Comparison of ENCODE assay signal across 9 cellular contexts in the genomic region with DNA sequence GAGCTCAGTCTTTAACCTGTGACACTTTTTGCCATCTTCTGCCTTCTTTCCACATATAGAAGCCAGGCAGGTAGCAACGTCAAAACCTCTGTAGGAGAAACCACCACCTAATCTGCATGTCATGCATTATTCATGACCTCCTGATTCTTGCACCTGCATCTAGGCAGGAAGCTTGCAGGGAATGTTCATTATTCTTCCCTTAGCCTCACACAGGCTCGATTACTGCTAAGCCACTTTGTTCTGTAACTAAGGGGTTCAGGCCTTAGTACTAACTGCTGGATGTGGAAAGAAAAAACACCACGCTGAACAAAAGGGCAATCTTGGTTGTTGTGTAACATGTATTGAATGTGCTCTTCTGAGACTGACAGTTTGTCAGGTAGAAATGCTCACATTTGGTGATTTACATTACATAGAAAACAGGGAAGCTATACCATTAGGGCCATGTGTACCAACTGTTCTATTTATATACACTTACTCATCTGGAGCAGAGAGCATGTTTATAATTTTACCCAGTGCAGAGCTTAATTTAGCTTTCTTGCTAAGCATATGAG.
DNase-seq lines count a peak whose midpoint lies in the region; ATAC-seq lines count a peak whose summit lies in the region.
"Had no signal": no experiment of that assay in that cellular context is flagged by ENCODE, and none has a peak within 500 bp of the region (broad histone marks: within the 10 kb centered on the region; RNA-seq: fewer than 3 reads in every experiment).

No MANE protein-coding gene starts in this region.

- CTCF ChIA-PET in activated CD4-positive, alpha-beta memory T cell treated with anti-CD3 and anti-CD28 coated beads for 36 hours (lab: Charles Lee) = interaction anchor here (0.6 to 3.1 kb wide), 13 partner anchors 8 to 1605 kb away, joined by 3 to 12 read pairs (median 3); no protein-coding TSS in a partner anchor

- no peaks in the 10 kb centered on the region for H3K27me3 ChIP-seq in BLaER1 treated with 17β-estradiol and CSF1 and Interleukin-3, amounts not matched to agents 10 nM and 100 nM
- H3K27me3 ChIP-seq in H7 (ENCODE audit: control insufficient read depth, insufficient read depth, low read length) = no peaks in the 10 kb centered on the region

- H3K4me1 ChIP-seq in BLaER1 treated with 17β-estradiol and CSF1 and Interleukin-3, amounts not matched to agents 10 nM and 100 nM = peaks cover 29 to 36% (median 33%) of the 10 kb centered on the region in 10 experiments

- no peak overlapping the region for H3K4me3 ChIP-seq in BLaER1 treated with 17β-estradiol and CSF1 and Interleukin-3, amounts not matched to agents 10 nM and 100 nM
- no peak overlapping the region for H3K4me3 ChIP-seq in H7 (ENCODE audit: insufficient read depth, low read depth, low read length)
- H3K4me3 ChIP-seq: lung had no signal

- H3K9me3 Mint-ChIP-seq in activated CD4-positive, alpha-beta memory T cell treated with anti-CD3 and anti-CD28 coated beads for 36 hours = peaks cover 3% of the 10 kb centered on the region

- H3K9ac ChIP-seq in BLaER1 treated with 17β-estradiol and CSF1 and Interleukin-3, amounts not matched to agents 10 nM and 100 nM = no peak overlapping the region

- peak overlapping the region; percentile 8 to 87 (median 53); a peak in 19 of 22 replicates for H3K4me2 ChIP-seq in BLaER1 treated with 17β-estradiol and CSF1 and Interleukin-3, amounts not matched to agents 10 nM and 100 nM

- H3K27ac Mint-ChIP-seq in activated CD4-positive, alpha-beta memory T cell treated with anti-CD3 and anti-CD28 coated beads for 36 hours = peak overlapping the region; percentile 62

- H3K4me1 Mint-ChIP-seq in activated CD4-positive, alpha-beta memory T cell treated with anti-CD3 and anti-CD28 coated beads for 36 hours (ENCODE audit: low read depth) = peaks cover 62% of the 10 kb centered on the region

- H3K36me3 ChIP-seq in BLaER1 treated with 17β-estradiol and CSF1 and Interleukin-3, amounts not matched to agents 10 nM and 100 nM = peaks cover 0 to 28% (median 14%) of the 10 kb centered on the region in 11 experiments; a peak in 13 of 22 replicates
- no peaks in the 10 kb centered on the region for H3K36me3 ChIP-seq in H7 (replicated peaks; ENCODE audit: control insufficient read depth, insufficient read depth, low read length)

- H3K27me3 Mint-ChIP-seq in activated CD4-positive, alpha-beta memory T cell treated with anti-CD3 and anti-CD28 coated beads for 36 hours = no peaks in the 10 kb centered on the region

- POLR2A ChIA-PET in activated CD4-positive, alpha-beta memory T cell treated with anti-CD3 and anti-CD28 coated beads for 36 hours (lab: Charles Lee) = no interaction called here

- H3K4me3 Mint-ChIP-seq in activated CD4-positive, alpha-beta memory T cell treated with anti-CD3 and anti-CD28 coated beads for 36 hours = no peak overlapping the region

- ATAC-seq in GM19035 (IDR thresholded peaks at IDR 0.05; ENCODE audit: unreplicated experiment) = no peak
- no peak for ATAC-seq in HG03139 (IDR thresholded peaks at IDR 0.05; ENCODE audit: unreplicated experiment)
- no peak for ATAC-seq in GM21576 (IDR thresholded peaks at IDR 0.05; ENCODE audit: unreplicated experiment)

- 0 out of 22 replicates have a peak overlapping the region, but pooled peaks of 1 of the 11 experiments have one; percentile 20 for H3K27ac ChIP-seq in BLaER1 treated with 17β-estradiol and CSF1 and Interleukin-3, amounts not matched to agents 10 nM and 100 nM

- DNase-seq in H7 = peak; percentile 31
- DNase-seq in activated CD4-positive, alpha-beta memory T cell treated with anti-CD3 and anti-CD28 coated beads for 36 hours = no peak
- peak; percentile 22 for DNase-seq in kidney tubule cell (ENCODE audit: low spot score)
- no peak for DNase-seq in occipital lobe (lab: John Stamatoyannopoulos, UW)

- peaks cover 16% of the 10 kb centered on the region for H3K36me3 Mint-ChIP-seq in activated CD4-positive, alpha-beta memory T cell treated with anti-CD3 and anti-CD28 coated beads for 36 hours

- intact Hi-C loops in activated CD4-positive, alpha-beta memory T cell treated with anti-CD3 and anti-CD28 coated beads for 36 hours (cut with micrococcal nuclease) = loop anchor here (1.0 to 10.0 kb wide), 7 partner anchors 45 to 1788 kb away; no protein-coding TSS in a partner anchor

- H3K9me3 ChIP-seq in BLaER1 treated with 17β-estradiol and CSF1 and Interleukin-3, amounts not matched to agents 10 nM and 100 nM (replicated peaks in 1 of 11) = no peaks in the 10 kb centered on the region

- H4K20me1 ChIP-seq in BLaER1 treated with 17β-estradiol and CSF1 and Interleukin-3, amounts not matched to agents 10 nM and 100 nM = no peaks in the 10 kb centered on the region

Comparison
In these comparisons a context has a peak if more than half of its experiments do, and no peak if none do; other contexts are left out.
1. DNase-seq: peak in H7 (single experiment) and kidney tubule cell (single experiment); none in activated CD4-positive, alpha-beta memory T cell treated with anti-CD3 and anti-CD28 coated beads for 36 hours (single experiment) and occipital lobe (single experiment).